Comparison of ENCODE assay signal across 1 cellular context in the genomic region with DNA sequence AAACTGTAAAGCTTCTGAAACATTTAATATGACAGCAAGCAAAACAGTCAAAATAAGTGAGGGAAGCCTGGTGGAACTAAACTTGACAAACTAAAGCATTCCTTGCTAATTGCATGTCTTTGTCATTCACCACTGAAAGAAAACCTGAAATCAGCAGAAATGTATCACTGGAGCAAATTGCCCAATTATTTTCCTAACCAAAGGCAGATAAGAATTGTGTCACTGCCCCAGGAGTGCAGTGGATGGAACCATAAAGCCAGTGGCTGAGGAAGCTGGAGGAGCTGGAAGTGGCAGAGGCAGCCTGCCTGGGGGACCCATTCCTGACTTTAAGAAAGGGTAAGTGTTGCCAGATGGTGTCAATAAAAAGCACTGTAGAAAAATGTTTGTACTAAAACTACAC.
A peak's percentile ranks its signal among the peaks of the same experiment; 100 is the strongest.
TF ChIP-seq lines count a peak whose summit lies in the region.

No MANE protein-coding gene starts in this region.

TF ChIP-seq in HEK293, 187 proteins besides CTCF, POLR2A, EP300 and RAD21 (continued from another document and continues in another):
- TF ChIP-seq, protein P1, sequence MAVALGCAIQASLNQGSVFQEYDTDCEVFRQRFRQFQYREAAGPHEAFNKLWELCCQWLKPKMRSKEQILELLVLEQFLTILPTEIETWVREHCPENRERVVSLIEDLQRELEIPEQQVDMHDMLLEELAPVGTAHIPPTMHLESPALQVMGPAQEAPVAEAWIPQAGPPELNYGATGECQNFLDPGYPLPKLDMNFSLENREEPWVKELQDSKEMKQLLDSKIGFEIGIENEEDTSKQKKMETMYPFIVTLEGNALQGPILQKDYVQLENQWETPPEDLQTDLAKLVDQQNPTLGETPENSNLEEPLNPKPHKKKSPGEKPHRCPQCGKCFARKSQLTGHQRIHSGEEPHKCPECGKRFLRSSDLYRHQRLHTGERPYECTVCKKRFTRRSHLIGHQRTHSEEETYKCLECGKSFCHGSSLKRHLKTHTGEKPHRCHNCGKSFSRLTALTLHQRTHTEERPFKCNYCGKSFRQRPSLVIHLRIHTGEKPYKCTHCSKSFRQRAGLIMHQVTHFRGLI (tag by site-specific recombination; IDR thresholded peaks at IDR 0.05): no peak
- TF ChIP-seq REPIN1 (tag by site-specific recombination; IDR thresholded peaks at IDR 0.05; ENCODE audit: low read depth) (no peak), IKZF3 (tag by site-specific recombination; IDR thresholded peaks at IDR 0.05) (0 out of 2 replicates have a peak, but pooled peaks have one; percentile 51), ZNF433 (tag by site-specific recombination; IDR thresholded peaks at IDR 0.05; ENCODE audit: low read depth) (no peak), PRDM1 (tag by site-specific recombination; IDR thresholded peaks at IDR 0.05) (no peak), ZNF654 (tag by site-specific recombination; IDR thresholded peaks at IDR 0.05; ENCODE audit: low read depth) (no peak), ZNF530 (tag by site-specific recombination; IDR thresholded peaks at IDR 0.05; ENCODE audit: low read depth) (no peak), ZEB2 (tag by site-specific recombination; IDR thresholded peaks at IDR 0.05) (peak; percentile 48; the same call in 1 of the 2 replicates), ZNF324 (tag by site-specific recombination; IDR thresholded peaks at IDR 0.05) (no peak), ZBTB48 (tag by site-specific recombination; IDR thresholded peaks at IDR 0.05) (no peak), ZNF561 (tag by site-specific recombination; IDR thresholded peaks at IDR 0.05; ENCODE audit: borderline replicate concordance) (no peak), MYNN (tag by site-specific recombination; IDR thresholded peaks at IDR 0.05; ENCODE audit: borderline replicate concordance) (no peak), ZBTB7A (tag by site-specific recombination; IDR thresholded peaks at IDR 0.05; ENCODE audit: low read depth) (no peak), YY1 (tag by site-specific recombination; IDR thresholded peaks at IDR 0.05) (no peak), ZNF585B (tag by site-specific recombination; IDR thresholded peaks at IDR 0.05) (0 out of 2 replicates have a peak, but pooled peaks have one; percentile 7), SP2 (tag by site-specific recombination; IDR thresholded peaks at IDR 0.05) (no peak), ZNF24 (tag by site-specific recombination; IDR thresholded peaks at IDR 0.05) (no peak), ZNF121 (tag by site-specific recombination; IDR thresholded peaks at IDR 0.05) (no peak), SETDB1 (IDR thresholded peaks at IDR 0.05; ENCODE audit: insufficient read length, low read length) (no peak), ZNF423 (tag by site-specific recombination; IDR thresholded peaks at IDR 0.05) (no peak), HOXC10 (CRISPR knock-in tag; IDR thresholded peaks at IDR 0.05) (no peak), ZNF707 (tag by site-specific recombination; IDR thresholded peaks at IDR 0.05) (no peak), ZNF792 (tag by site-specific recombination; IDR thresholded peaks at IDR 0.05) (no peak), ZNF76 (tag by site-specific recombination; IDR thresholded peaks at IDR 0.05; ENCODE audit: borderline replicate concordance, low read depth) (no peak), ZNF555 (tag by site-specific recombination; conservative IDR thresholded peaks at IDR 0.05) (no peak), ZSCAN30 (tag by site-specific recombination; IDR thresholded peaks at IDR 0.05) (peak; percentile 75; the same call in 1 of the 2 replicates), GLIS1 (tag by site-specific recombination; IDR thresholded peaks at IDR 0.05) (peak; percentile 86), ZBTB17 (tag by site-specific recombination; IDR thresholded peaks at IDR 0.05) (no peak), GFI1B (tag by site-specific recombination; IDR thresholded peaks at IDR 0.05) (no peak), KLF1 (tag by site-specific recombination; IDR thresholded peaks at IDR 0.05) (no peak), ZNF311 (tag by site-specific recombination; IDR thresholded peaks at IDR 0.05; ENCODE audit: borderline replicate concordance) (no peak), SCRT2 (tag by site-specific recombination; IDR thresholded peaks at IDR 0.05) (no peak), ZFP37 (tag by site-specific recombination; IDR thresholded peaks at IDR 0.05) (no peak), OSR2 (tag by site-specific recombination; IDR thresholded peaks at IDR 0.05) (peak; percentile 93), EGR2 (tag by site-specific recombination; IDR thresholded peaks at IDR 0.05; ENCODE audit: low read depth) (no peak)
- TF ChIP-seq, protein P2, sequence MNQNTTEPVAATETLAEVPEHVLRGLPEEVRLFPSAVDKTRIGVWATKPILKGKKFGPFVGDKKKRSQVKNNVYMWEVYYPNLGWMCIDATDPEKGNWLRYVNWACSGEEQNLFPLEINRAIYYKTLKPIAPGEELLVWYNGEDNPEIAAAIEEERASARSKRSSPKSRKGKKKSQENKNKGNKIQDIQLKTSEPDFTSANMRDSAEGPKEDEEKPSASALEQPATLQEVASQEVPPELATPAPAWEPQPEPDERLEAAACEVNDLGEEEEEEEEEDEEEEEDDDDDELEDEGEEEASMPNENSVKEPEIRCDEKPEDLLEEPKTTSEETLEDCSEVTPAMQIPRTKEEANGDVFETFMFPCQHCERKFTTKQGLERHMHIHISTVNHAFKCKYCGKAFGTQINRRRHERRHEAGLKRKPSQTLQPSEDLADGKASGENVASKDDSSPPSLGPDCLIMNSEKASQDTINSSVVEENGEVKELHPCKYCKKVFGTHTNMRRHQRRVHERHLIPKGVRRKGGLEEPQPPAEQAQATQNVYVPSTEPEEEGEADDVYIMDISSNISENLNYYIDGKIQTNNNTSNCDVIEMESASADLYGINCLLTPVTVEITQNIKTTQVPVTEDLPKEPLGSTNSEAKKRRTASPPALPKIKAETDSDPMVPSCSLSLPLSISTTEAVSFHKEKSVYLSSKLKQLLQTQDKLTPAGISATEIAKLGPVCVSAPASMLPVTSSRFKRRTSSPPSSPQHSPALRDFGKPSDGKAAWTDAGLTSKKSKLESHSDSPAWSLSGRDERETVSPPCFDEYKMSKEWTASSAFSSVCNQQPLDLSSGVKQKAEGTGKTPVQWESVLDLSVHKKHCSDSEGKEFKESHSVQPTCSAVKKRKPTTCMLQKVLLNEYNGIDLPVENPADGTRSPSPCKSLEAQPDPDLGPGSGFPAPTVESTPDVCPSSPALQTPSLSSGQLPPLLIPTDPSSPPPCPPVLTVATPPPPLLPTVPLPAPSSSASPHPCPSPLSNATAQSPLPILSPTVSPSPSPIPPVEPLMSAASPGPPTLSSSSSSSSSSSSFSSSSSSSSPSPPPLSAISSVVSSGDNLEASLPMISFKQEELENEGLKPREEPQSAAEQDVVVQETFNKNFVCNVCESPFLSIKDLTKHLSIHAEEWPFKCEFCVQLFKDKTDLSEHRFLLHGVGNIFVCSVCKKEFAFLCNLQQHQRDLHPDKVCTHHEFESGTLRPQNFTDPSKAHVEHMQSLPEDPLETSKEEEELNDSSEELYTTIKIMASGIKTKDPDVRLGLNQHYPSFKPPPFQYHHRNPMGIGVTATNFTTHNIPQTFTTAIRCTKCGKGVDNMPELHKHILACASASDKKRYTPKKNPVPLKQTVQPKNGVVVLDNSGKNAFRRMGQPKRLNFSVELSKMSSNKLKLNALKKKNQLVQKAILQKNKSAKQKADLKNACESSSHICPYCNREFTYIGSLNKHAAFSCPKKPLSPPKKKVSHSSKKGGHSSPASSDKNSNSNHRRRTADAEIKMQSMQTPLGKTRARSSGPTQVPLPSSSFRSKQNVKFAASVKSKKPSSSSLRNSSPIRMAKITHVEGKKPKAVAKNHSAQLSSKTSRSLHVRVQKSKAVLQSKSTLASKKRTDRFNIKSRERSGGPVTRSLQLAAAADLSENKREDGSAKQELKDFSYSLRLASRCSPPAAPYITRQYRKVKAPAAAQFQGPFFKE (tag by site-specific recombination; IDR thresholded peaks at IDR 0.05; ENCODE audit: borderline replicate concordance): no peak
- TF ChIP-seq, protein P3, sequence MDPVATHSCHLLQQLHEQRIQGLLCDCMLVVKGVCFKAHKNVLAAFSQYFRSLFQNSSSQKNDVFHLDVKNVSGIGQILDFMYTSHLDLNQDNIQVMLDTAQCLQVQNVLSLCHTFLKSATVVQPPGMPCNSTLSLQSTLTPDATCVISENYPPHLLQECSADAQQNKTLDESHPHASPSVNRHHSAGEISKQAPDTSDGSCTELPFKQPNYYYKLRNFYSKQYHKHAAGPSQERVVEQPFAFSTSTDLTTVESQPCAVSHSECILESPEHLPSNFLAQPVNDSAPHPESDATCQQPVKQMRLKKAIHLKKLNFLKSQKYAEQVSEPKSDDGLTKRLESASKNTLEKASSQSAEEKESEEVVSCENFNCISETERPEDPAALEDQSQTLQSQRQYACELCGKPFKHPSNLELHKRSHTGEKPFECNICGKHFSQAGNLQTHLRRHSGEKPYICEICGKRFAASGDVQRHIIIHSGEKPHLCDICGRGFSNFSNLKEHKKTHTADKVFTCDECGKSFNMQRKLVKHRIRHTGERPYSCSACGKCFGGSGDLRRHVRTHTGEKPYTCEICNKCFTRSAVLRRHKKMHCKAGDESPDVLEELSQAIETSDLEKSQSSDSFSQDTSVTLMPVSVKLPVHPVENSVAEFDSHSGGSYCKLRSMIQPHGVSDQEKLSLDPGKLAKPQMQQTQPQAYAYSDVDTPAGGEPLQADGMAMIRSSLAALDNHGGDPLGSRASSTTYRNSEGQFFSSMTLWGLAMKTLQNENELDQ (tag by site-specific recombination; IDR thresholded peaks at IDR 0.05; ENCODE audit: low read depth): no peak
- TF ChIP-seq, protein P4, sequence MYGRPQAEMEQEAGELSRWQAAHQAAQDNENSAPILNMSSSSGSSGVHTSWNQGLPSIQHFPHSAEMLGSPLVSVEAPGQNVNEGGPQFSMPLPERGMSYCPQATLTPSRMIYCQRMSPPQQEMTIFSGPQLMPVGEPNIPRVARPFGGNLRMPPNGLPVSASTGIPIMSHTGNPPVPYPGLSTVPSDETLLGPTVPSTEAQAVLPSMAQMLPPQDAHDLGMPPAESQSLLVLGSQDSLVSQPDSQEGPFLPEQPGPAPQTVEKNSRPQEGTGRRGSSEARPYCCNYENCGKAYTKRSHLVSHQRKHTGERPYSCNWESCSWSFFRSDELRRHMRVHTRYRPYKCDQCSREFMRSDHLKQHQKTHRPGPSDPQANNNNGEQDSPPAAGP (tag by site-specific recombination; IDR thresholded peaks at IDR 0.05): no peak
- TF ChIP-seq, protein P5, sequence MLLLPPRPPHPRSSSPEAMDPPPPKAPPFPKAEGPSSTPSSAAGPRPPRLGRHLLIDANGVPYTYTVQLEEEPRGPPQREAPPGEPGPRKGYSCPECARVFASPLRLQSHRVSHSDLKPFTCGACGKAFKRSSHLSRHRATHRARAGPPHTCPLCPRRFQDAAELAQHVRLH (tag by site-specific recombination; IDR thresholded peaks at IDR 0.05): no peak
- TF ChIP-seq, protein P6, sequence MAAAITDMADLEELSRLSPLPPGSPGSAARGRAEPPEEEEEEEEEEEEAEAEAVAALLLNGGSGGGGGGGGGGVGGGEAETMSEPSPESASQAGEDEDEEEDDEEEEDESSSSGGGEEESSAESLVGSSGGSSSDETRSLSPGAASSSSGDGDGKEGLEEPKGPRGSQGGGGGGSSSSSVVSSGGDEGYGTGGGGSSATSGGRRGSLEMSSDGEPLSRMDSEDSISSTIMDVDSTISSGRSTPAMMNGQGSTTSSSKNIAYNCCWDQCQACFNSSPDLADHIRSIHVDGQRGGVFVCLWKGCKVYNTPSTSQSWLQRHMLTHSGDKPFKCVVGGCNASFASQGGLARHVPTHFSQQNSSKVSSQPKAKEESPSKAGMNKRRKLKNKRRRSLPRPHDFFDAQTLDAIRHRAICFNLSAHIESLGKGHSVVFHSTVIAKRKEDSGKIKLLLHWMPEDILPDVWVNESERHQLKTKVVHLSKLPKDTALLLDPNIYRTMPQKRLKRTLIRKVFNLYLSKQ (tag by site-specific recombination; IDR thresholded peaks at IDR 0.05; ENCODE audit: borderline replicate concordance): no peak
- TF ChIP-seq, protein P7, sequence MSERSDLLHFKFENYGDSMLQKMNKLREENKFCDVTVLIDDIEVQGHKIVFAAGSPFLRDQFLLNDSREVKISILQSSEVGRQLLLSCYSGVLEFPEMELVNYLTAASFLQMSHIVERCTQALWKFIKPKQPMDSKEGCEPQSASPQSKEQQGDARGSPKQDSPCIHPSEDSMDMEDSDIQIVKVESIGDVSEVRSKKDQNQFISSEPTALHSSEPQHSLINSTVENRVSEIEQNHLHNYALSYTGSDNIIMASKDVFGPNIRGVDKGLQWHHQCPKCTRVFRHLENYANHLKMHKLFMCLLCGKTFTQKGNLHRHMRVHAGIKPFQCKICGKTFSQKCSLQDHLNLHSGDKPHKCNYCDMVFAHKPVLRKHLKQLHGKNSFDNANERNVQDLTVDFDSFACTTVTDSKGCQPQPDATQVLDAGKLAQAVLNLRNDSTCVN (tag by site-specific recombination; optimal IDR thresholded peaks at IDR 0.05): no peak
- TF ChIP-seq, protein P8, sequence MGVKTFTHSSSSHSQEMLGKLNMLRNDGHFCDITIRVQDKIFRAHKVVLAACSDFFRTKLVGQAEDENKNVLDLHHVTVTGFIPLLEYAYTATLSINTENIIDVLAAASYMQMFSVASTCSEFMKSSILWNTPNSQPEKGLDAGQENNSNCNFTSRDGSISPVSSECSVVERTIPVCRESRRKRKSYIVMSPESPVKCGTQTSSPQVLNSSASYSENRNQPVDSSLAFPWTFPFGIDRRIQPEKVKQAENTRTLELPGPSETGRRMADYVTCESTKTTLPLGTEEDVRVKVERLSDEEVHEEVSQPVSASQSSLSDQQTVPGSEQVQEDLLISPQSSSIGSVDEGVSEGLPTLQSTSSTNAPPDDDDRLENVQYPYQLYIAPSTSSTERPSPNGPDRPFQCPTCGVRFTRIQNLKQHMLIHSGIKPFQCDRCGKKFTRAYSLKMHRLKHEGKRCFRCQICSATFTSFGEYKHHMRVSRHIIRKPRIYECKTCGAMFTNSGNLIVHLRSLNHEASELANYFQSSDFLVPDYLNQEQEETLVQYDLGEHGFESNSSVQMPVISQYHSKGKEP (tag by site-specific recombination; IDR thresholded peaks at IDR 0.05): 0 out of 2 replicates have a peak, but pooled peaks have one; percentile 18
- TF ChIP-seq, protein P9, sequence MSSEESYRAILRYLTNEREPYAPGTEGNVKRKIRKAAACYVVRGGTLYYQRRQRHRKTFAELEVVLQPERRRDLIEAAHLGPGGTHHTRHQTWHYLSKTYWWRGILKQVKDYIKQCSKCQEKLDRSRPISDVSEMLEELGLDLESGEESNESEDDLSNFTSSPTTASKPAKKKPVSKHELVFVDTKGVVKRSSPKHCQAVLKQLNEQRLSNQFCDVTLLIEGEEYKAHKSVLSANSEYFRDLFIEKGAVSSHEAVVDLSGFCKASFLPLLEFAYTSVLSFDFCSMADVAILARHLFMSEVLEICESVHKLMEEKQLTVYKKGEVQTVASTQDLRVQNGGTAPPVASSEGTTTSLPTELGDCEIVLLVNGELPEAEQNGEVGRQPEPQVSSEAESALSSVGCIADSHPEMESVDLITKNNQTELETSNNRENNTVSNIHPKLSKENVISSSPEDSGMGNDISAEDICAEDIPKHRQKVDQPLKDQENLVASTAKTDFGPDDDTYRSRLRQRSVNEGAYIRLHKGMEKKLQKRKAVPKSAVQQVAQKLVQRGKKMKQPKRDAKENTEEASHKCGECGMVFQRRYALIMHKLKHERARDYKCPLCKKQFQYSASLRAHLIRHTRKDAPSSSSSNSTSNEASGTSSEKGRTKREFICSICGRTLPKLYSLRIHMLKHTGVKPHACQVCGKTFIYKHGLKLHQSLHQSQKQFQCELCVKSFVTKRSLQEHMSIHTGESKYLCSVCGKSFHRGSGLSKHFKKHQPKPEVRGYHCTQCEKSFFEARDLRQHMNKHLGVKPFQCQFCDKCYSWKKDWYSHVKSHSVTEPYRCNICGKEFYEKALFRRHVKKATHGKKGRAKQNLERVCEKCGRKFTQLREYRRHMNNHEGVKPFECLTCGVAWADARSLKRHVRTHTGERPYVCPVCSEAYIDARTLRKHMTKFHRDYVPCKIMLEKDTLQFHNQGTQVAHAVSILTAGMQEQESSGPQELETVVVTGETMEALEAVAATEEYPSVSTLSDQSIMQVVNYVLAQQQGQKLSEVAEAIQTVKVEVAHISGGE (tag by site-specific recombination; conservative IDR thresholded peaks at IDR 0.05; ENCODE audit: low read depth): 0 out of 2 replicates have a peak, but pooled peaks have one; percentile 22
